17 cellular contexts compared by ENCODE assay signal in the genomic region with DNA sequence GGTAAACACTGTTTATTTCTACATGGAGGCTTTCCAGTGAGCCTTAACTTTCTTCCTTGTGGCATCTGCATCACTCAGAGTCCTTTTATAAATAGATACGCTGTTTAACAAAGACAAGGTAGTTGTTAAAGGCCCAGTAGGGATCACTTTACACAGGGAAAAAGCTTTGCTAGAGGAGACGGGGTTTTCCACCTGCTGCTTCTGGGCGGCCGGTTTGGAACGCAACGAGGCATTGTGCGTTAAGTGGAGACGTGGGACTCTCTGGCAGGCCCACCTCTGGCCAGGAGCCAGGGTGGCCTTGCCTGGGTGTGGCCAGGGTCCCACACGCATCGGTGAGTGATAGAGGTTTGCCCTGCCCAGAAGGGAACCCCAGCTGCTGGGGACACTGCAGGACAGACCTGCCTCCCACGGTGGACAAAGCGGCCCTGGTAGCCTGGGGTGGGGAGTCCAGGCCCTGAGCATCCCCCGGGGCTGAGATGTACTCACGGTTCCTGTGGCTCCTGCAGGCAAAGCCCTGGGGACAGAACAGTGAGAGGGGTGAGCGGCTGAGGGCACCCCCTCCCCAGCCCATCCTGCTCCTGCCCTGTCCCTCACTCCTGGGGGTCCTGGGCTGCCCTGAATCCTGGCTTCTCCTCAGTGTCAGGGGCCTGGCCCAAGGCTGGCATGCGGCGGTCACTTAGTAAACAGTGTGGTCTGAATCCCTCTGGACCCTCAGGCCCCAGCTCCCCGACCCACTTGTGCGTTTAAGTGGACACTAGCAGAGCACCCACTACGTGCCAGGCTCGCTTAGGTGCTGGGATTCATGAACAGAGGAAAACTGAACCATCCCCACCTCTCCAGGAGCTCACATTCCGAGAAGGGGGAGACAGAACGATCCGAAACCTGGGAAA. TPM values are rescaled to one million over a fixed set of nuclear protein-coding genes. Genes with fewer than 3 reads are reported as not detected.
DNase-seq lines count a peak whose midpoint lies in the region; ATAC-seq lines count a peak whose summit lies in the region.
"Had no signal": no experiment of that assay in that cellular context is flagged by ENCODE, and none has a peak within 500 bp of the region (broad histone marks: within the 10 kb centered on the region; RNA-seq: fewer than 3 reads in every experiment).

No MANE protein-coding gene starts in this region.

- in situ Hi-C loops in G401 (cut with HindIII; ENCODE audit: low sequenced_read_pairs): no loop called here

- no peaks in the 10 kb centered on the region for H3K9me3 ChIP-seq in MG63
- H3K9me3 ChIP-seq: body of pancreas had no signal

- ATAC-seq in HG02981 (IDR thresholded peaks at IDR 0.05; ENCODE audit: unreplicated experiment): no peak
- ATAC-seq: body of pancreas, right cardiac atrium had no signal

- no peaks in the 10 kb centered on the region for H3K27me3 ChIP-seq in MG63

- H3K4me3 ChIP-seq in MG63: no peak overlapping the region
- H3K4me3 ChIP-seq: body of pancreas had no signal

- H3K36me3 ChIP-seq in MG63: no peaks in the 10 kb centered on the region

- DNase-seq in COR-L47 (lab: John Stamatoyannopoulos, UW): peak; percentile 87
- peak; percentile 24 to 87 (median 69) for DNase-seq in NCI-H1417 (lab: John Stamatoyannopoulos, UW)
- peak; percentile 82 for DNase-seq in NCI-H748 treated with DMSO at 0.1 percent for 48 hours (lab: John Stamatoyannopoulos, UW)
- peak; percentile 87 for DNase-seq in mesenteric fat pad (ENCODE audit: low spot score)
- DNase-seq in MG63: no peak
- no peak for DNase-seq in T1000 (lab: John Stamatoyannopoulos, UW)
- DNase-seq in G401 (ENCODE audit: low spot score): no peak
- DNase-seq: activated gamma-delta T cell treated with Interleukin-2 at 50 U/mL for 16 hours; body of pancreas; effector CD4-positive, alpha-beta T cell; HCEC 1CT; stimulated activated CD4-positive, alpha-beta T cell treated with anti-CD3 and anti-CD28 coated beads, Interleukin-4, amount 100 ng/mL, for 4 hours; stimulated activated naive CD4-positive, alpha-beta T cell had no signal

RNA-seq across cellular contexts. Expression of a gene that starts 4.2 kb away (rescaled TPM):
- total RNA-seq in mesenteric fat pad: not detected
- not detected in 2 replicates for total RNA-seq in MG63 (2014; rRNA removed; shearing (Covaris generic); ENCODE audit: low replicate concordance)
- not detected in 2 replicates for total RNA-seq in G401 (2014; rRNA removed; shearing (Covaris generic))
- total RNA-seq: body of pancreas, HT1080 had no signal

RNA-seq across cellular contexts. Expression of a gene that starts 47.8 kb away (rescaled TPM):
- total RNA-seq in mesenteric fat pad: 124 TPM
- 29.3 and 37.1 TPM in 2 replicates for total RNA-seq in MG63 (2014; rRNA removed; shearing (Covaris generic); ENCODE audit: low replicate concordance)
- 106 and 157 TPM in 2 replicates for total RNA-seq in G401 (2014; rRNA removed; shearing (Covaris generic))

RNA-seq across cellular contexts. Expression of a gene that starts 49.7 kb away (rescaled TPM):
- not detected for total RNA-seq in mesenteric fat pad
- total RNA-seq in MG63 (2014; rRNA removed; shearing (Covaris generic); ENCODE audit: low replicate concordance): not detected in 2 replicates
- total RNA-seq in G401 (2014; rRNA removed; shearing (Covaris generic)): not detected in 2 replicates
- total RNA-seq: body of pancreas, frontal cortex, HT1080, right cardiac atrium had no signal

Comparison
In these comparisons a context has a peak if more than half of its experiments do, and no peak if none do; other contexts are left out.
1. DNase-seq: peak in COR-L47 (single experiment), NCI-H1417 (3 of 3), NCI-H748 treated with DMSO at 0.1 percent for 48 hours (single experiment) and mesenteric fat pad (single experiment); none in MG63 (single experiment), T1000 (single experiment) and G401 (single experiment).